Comparison of ENCODE assay signal across 26 cellular contexts in genomic region chr7:78747568-78747967, GRCh38.
"Had no signal": no experiment of that assay in that cellular context is flagged by ENCODE, and none has a peak within 500 bp of the region (broad histone marks: within the 10 kb centered on the region; RNA-seq: fewer than 3 reads in every experiment).

No MANE protein-coding gene starts in this region.

- ATAC-seq: esophagus mucosa; gastroesophageal sphincter; heart left ventricle; left cardiac atrium; left lung; naive thymus-derived CD4-positive, alpha-beta T cell; right cardiac atrium; stimulated activated effector memory CD8-positive, alpha-beta T cell treated with anti-CD3 and anti-CD28 coated beads, Interleukin-12 subunit alpha, Interleukin-12 subunit beta, amount 100 ng/mL, for 72 hours had no signal

- H3K4me3 ChIP-seq: gastroesophageal sphincter, heart left ventricle, hepatocyte, left lung, ovary, psoas muscle, sigmoid colon, stomach, thyroid gland, vagina had no signal

- H3K27me3 ChIP-seq: gastroesophageal sphincter, heart left ventricle, hepatocyte, left lung, ovary, sigmoid colon, stomach, thyroid gland, vagina had no signal

- H3K79me2 ChIP-seq: hepatocyte had no signal

- H3K4me2 ChIP-seq: hepatocyte had no signal

- H3K9me3 ChIP-seq: gastroesophageal sphincter, ovary, psoas muscle, sigmoid colon, thyroid gland, vagina had no signal

- H3K36me3 ChIP-seq: gastroesophageal sphincter, heart left ventricle, left lung, ovary, sigmoid colon, stomach, thyroid gland, vagina had no signal

- H3K27ac ChIP-seq: epithelial cell of prostate, gastroesophageal sphincter, heart left ventricle, hepatocyte, left lung, ovary, psoas muscle, sigmoid colon, stomach, thyroid gland, vagina had no signal

- H3K4me1 ChIP-seq: gastroesophageal sphincter, heart left ventricle, left lung, sigmoid colon, stomach, thyroid gland, vagina had no signal

- DNase-seq: cortex of kidney; foreskin fibroblast; heart left ventricle; left cardiac atrium; left lung; mesenchymal stem cell; midbrain; naive thymus-derived CD4-positive, alpha-beta T cell; nucleus accumbens; ovary; posterior cingulate gyrus; psoas muscle; right cardiac atrium; sigmoid colon; stimulated activated CD4-positive, alpha-beta T cell treated with anti-CD3 and anti-CD28 coated beads, Interleukin-2, amount 100 ng/mL, for 24 hours; stimulated activated CD4-positive, alpha-beta T cell treated with anti-CD3 and anti-CD28 coated beads, Interleukin-4, amount 100 ng/mL, for 24 hours; stimulated activated naive CD4-positive, alpha-beta T cell treated with Interleukin-2 at 50 U/mL for 16 hours; stomach; thyroid gland; trophoblast cell had no signal
